16 cellular contexts compared by ENCODE assay signal in genomic region chr4:163624727-163625126, GRCh38.
A peak's percentile ranks its signal among the peaks of the same experiment; 100 is the strongest.
DNase-seq lines count a peak whose midpoint lies in the region; ATAC-seq and TF ChIP-seq lines count a peak whose summit lies in the region.
"Had no signal": no experiment of that assay in that cellular context is flagged by ENCODE, and none has a peak within 500 bp of the region (broad histone marks: within the 10 kb centered on the region; RNA-seq: fewer than 3 reads in every experiment).

No MANE protein-coding gene starts in this region.

- H3K9ac ChIP-seq in colonic mucosa (ENCODE audit: low read depth in 2 of 2, low read length in 2 of 2) = no peak overlapping the region
- H3K9ac ChIP-seq: BLaER1 had no signal

- H3K9me3 ChIP-seq in colonic mucosa = no peaks in the 10 kb centered on the region
- H3K9me3 ChIP-seq: BLaER1 had no signal

- intact Hi-C loops in colonic mucosa (cut with DNase I) = no loop called here

- no peaks in the 10 kb centered on the region for H3K4me1 ChIP-seq in colonic mucosa
- H3K4me1 ChIP-seq: BLaER1 had no signal

- no peaks in the 10 kb centered on the region for H3K27me3 Mint-ChIP-seq in activated T-cell treated with anti-CD3 and anti-CD28 coated beads, Interleukin-2, amount 50 U/mL, for 4 hours (ENCODE audit: low read depth)
- no peaks in the 10 kb centered on the region for H3K27me3 Mint-ChIP-seq in activated T-cell treated with anti-CD3 and anti-CD28 coated beads, Interleukin-2, amount 50 U/mL, for 72 hours (ENCODE audit: low read depth)
- no peaks in the 10 kb centered on the region for H3K27me3 Mint-ChIP-seq in T-cell
- no peaks in the 10 kb centered on the region for H3K27me3 Mint-ChIP-seq in activated T-helper 17 cell treated with anti-CD3 and anti-CD28 coated beads, Interleukin-2, amount 50 U/mL, for 72 hours

- peaks cover 25% of the 10 kb centered on the region for H3K4me1 Mint-ChIP-seq in activated T-cell treated with anti-CD3 and anti-CD28 coated beads, Interleukin-2, amount 50 U/mL, for 4 hours (ENCODE audit: low read depth)
- peaks cover 5% of the 10 kb centered on the region for H3K4me1 Mint-ChIP-seq in activated T-cell treated with anti-CD3 and anti-CD28 coated beads, Interleukin-2, amount 50 U/mL, for 72 hours (ENCODE audit: low read depth)
- H3K4me1 Mint-ChIP-seq in T-cell = peaks cover 43 to 48% (median 44%) of the 10 kb centered on the region in 3 donors
- peaks cover 23% of the 10 kb centered on the region for H3K4me1 Mint-ChIP-seq in activated T-helper 17 cell treated with anti-CD3 and anti-CD28 coated beads, Interleukin-2, amount 50 U/mL, for 72 hours
- H3K4me1 Mint-ChIP-seq: GM23338 had no signal

- H3K27ac ChIP-seq in colonic mucosa = no peak overlapping the region
- H3K27ac ChIP-seq: 22Rv1, BLaER1 had no signal

- H3K36me3 ChIP-seq in colonic mucosa = no peaks in the 10 kb centered on the region
- H3K36me3 ChIP-seq: BLaER1 had no signal

- H3K9me3 Mint-ChIP-seq in activated T-cell treated with anti-CD3 and anti-CD28 coated beads, Interleukin-2, amount 50 U/mL, for 4 hours = no peaks in the 10 kb centered on the region
- H3K9me3 Mint-ChIP-seq in activated T-cell treated with anti-CD3 and anti-CD28 coated beads, Interleukin-2, amount 50 U/mL, for 72 hours = peaks cover 0 to 6% of the 10 kb centered on the region in 2 donors
- H3K9me3 Mint-ChIP-seq in T-cell = peaks cover 0 to 4% (median 0%) of the 10 kb centered on the region in 3 donors
- no peaks in the 10 kb centered on the region for H3K9me3 Mint-ChIP-seq in activated T-helper 17 cell treated with anti-CD3 and anti-CD28 coated beads, Interleukin-2, amount 50 U/mL, for 72 hours

- H3K4me3 ChIP-seq in colonic mucosa = no peak overlapping the region
- H3K4me3 ChIP-seq: BLaER1, GM23338 had no signal

- TF ChIP-seq CTCF in colonic mucosa (IDR thresholded peaks at IDR 0.05) = no peak

- POLR2A ChIA-PET in T-cell (lab: Charles Lee) = no interaction called here

- H3K4me3 Mint-ChIP-seq in activated T-cell treated with anti-CD3 and anti-CD28 coated beads, Interleukin-2, amount 50 U/mL, for 4 hours = peak overlapping the region; percentile 33
- peak overlapping the region in 1 of 2 donors; percentile 31 for H3K4me3 Mint-ChIP-seq in activated T-cell treated with anti-CD3 and anti-CD28 coated beads, Interleukin-2, amount 50 U/mL, for 72 hours
- H3K4me3 Mint-ChIP-seq in T-cell = peak overlapping the region; percentile 17 to 51 (median 48)
- peak overlapping the region; percentile 42 for H3K4me3 Mint-ChIP-seq in activated T-helper 17 cell treated with anti-CD3 and anti-CD28 coated beads, Interleukin-2, amount 50 U/mL, for 72 hours
- H3K4me3 Mint-ChIP-seq: GM23338 had no signal

- no peak for ATAC-seq in activated T-cell treated with anti-CD3 and anti-CD28 coated beads, Interleukin-2, amount 50 U/mL, for 4 hours
- no peak for ATAC-seq in activated T-cell treated with anti-CD3 and anti-CD28 coated beads, Interleukin-2, amount 50 U/mL, for 72 hours (replicated peaks in 1 of 2)
- ATAC-seq in T-cell (replicated peaks in 1 of 4) (peak in 2 of 4 experiments; percentile 27 to 51), HG03108 (IDR thresholded peaks at IDR 0.05; ENCODE audit: unreplicated experiment) (no peak)
- no peak for ATAC-seq in activated T-helper 17 cell treated with anti-CD3 and anti-CD28 coated beads, Interleukin-2, amount 50 U/mL, for 72 hours (replicated peaks)
- ATAC-seq: GM23338 had no signal

- CTCF ChIA-PET in T-cell (lab: Charles Lee) = interaction anchor here in 1 of 2 donors (0.5 to 1.2 kb wide), 5 partner anchors 76 to 1945 kb away, joined by 3 to 4 read pairs (median 3); no protein-coding TSS in a partner anchor

- H3K27me3 ChIP-seq in colonic mucosa = no peaks in the 10 kb centered on the region
- H3K27me3 ChIP-seq: BLaER1 had no signal

- H3K27ac Mint-ChIP-seq in activated T-cell treated with anti-CD3 and anti-CD28 coated beads, Interleukin-2, amount 50 U/mL, for 72 hours = no peak overlapping the region
- peak overlapping the region; percentile 26 to 74 for H3K27ac Mint-ChIP-seq in T-cell
- peak overlapping the region; percentile 79 for H3K27ac Mint-ChIP-seq in activated T-helper 17 cell treated with anti-CD3 and anti-CD28 coated beads, Interleukin-2, amount 50 U/mL, for 72 hours
- H3K27ac Mint-ChIP-seq: GM23338 had no signal

- H3K36me3 Mint-ChIP-seq in activated T-cell treated with anti-CD3 and anti-CD28 coated beads, Interleukin-2, amount 50 U/mL, for 4 hours (ENCODE audit: insufficient read depth) = no peaks in the 10 kb centered on the region
- H3K36me3 Mint-ChIP-seq in activated T-cell treated with anti-CD3 and anti-CD28 coated beads, Interleukin-2, amount 50 U/mL, for 72 hours (ENCODE audit: insufficient read depth in 2 of 2) = peaks cover 0 to 5% of the 10 kb centered on the region in 2 donors
- H3K36me3 Mint-ChIP-seq in T-cell = no peaks in the 10 kb centered on the region
- H3K36me3 Mint-ChIP-seq in activated T-helper 17 cell treated with anti-CD3 and anti-CD28 coated beads, Interleukin-2, amount 50 U/mL, for 72 hours (ENCODE audit: low read depth) = no peaks in the 10 kb centered on the region

- DNase-seq in activated T-cell treated with anti-CD3 and anti-CD28 coated beads, Interleukin-2, amount 50 U/mL, for 4 hours = no peak
- no peak for DNase-seq in activated T-cell treated with anti-CD3 and anti-CD28 coated beads, Interleukin-2, amount 50 U/mL, for 72 hours
- DNase-seq in T-cell = no peak
- no peak for DNase-seq in GM03348 (ENCODE audit: low spot score)
- no peak for DNase-seq in colonic mucosa
- DNase-seq: AML-193, COR-L47, DMS153, DMS79 treated with DMSO at 0.1 percent for 48 hours, EL, H7 had no signal
